9 cellular contexts compared by ENCODE assay signal in the genomic region with DNA sequence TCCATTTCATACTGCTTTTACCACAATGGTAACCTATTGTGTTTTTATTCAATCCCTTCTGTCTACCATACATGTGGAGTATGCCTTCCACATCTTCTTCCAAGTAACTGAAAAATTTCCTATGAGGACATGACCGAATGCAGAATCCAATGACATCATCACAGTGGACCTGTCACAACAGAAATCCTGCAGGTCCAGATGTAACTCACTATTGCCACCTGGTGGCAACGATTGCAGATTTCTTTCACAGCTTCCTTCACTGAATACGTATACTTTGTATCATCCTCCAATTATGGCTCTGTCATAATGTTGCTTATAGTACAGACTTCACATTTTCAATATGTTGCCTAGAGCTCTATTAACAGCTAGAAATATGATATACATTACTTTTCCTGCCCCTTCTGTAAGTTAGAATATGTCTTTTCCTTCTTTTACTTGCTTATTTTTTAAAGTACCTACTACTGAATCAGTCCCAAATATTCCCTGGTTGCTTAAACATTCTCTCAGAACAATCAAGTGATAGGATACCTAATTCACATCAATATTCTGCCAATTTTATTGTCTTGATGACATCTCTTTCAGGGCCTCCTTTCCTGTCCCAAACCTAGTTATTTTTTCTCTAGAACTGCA. TPM values are rescaled to one million over a fixed set of nuclear protein-coding genes. Genes with fewer than 3 reads are reported as not detected.
A peak's percentile ranks its signal among the peaks of the same experiment; 100 is the strongest.
DNase-seq lines count a peak whose midpoint lies in the region; ATAC-seq and TF ChIP-seq lines count a peak whose summit lies in the region.
"Had no signal": no experiment of that assay in that cellular context is flagged by ENCODE, and none has a peak within 500 bp of the region (broad histone marks: within the 10 kb centered on the region; RNA-seq: fewer than 3 reads in every experiment).

No MANE protein-coding gene starts in this region.

- H3K36me3 ChIP-seq in CD8-positive, alpha-beta T cell (ENCODE audit: insufficient read depth, low read length): no peaks in the 10 kb centered on the region

- no peaks in the 10 kb centered on the region for H3K4me1 ChIP-seq in CD8-positive, alpha-beta T cell (ENCODE audit: insufficient read depth, low read length)

- H3K9me3 ChIP-seq in CD8-positive, alpha-beta T cell (ENCODE audit: low read length): no peaks in the 10 kb centered on the region

- intact Hi-C loops in CD8-positive, alpha-beta T cell (cut with DNase I, micrococcal nuclease): no loop called here

- no peaks in the 10 kb centered on the region for H3K4me1 Mint-ChIP-seq in activated CD4-positive, alpha-beta memory T cell treated with anti-CD3 and anti-CD28 coated beads, Interleukin-2, amount 10 ng/mL, durations not matched to agents 7 days and 5 days
- H3K4me1 Mint-ChIP-seq in CD8-positive, alpha-beta T cell (ENCODE audit: low read depth): no peaks in the 10 kb centered on the region

- H3K4me3 ChIP-seq in fibroblast of villous mesenchyme (ENCODE audit: low read depth, low read length): no peak overlapping the region
- H3K4me3 ChIP-seq in CD8-positive, alpha-beta T cell (ENCODE audit: low read depth, low read length): no peak overlapping the region

- H3K27ac ChIP-seq in CD8-positive, alpha-beta T cell (ENCODE audit: low read depth, low read length): no peak overlapping the region

- DNase-seq in DMS153 treated with DMSO at 0.1 percent for 48 hours (lab: John Stamatoyannopoulos, UW; ENCODE audit: unreplicated experiment) (peak; percentile 58), NCI-H2171 treated with DMSO at 0.1 percent for 48 hours (lab: John Stamatoyannopoulos, UW) (peak; percentile 75), fibroblast of villous mesenchyme (ENCODE audit: low read depth) (peak; percentile 81), non-pigmented ciliary epithelial cell (ENCODE audit: low read depth) (peak; percentile 50)
- peak; percentile 42 for DNase-seq in activated CD4-positive, alpha-beta memory T cell treated with anti-CD3 and anti-CD28 coated beads, Interleukin-2, amount 10 ng/mL, durations not matched to agents 7 days and 5 days
- no peak for DNase-seq in CD8-positive, alpha-beta T cell

- no peak overlapping the region for H3K27ac Mint-ChIP-seq in activated CD4-positive, alpha-beta memory T cell treated with anti-CD3 and anti-CD28 coated beads, Interleukin-2, amount 10 ng/mL, durations not matched to agents 7 days and 5 days
- H3K27ac Mint-ChIP-seq in CD8-positive, alpha-beta T cell: no peak overlapping the region
- H3K27ac Mint-ChIP-seq: activated naive CD4-positive, alpha-beta T cell treated with anti-CD3 and anti-CD28 coated beads, Interleukin-2, amount 50 U/mL, for 72 hours had no signal

- H3K27me3 Mint-ChIP-seq in activated CD4-positive, alpha-beta memory T cell treated with anti-CD3 and anti-CD28 coated beads, Interleukin-2, amount 10 ng/mL, durations not matched to agents 7 days and 5 days: no peaks in the 10 kb centered on the region
- H3K27me3 Mint-ChIP-seq in CD8-positive, alpha-beta T cell (ENCODE audit: low read depth): no peaks in the 10 kb centered on the region

- H3K36me3 Mint-ChIP-seq in activated CD4-positive, alpha-beta memory T cell treated with anti-CD3 and anti-CD28 coated beads, Interleukin-2, amount 10 ng/mL, durations not matched to agents 7 days and 5 days (ENCODE audit: low read depth): no peaks in the 10 kb centered on the region
- H3K36me3 Mint-ChIP-seq in CD8-positive, alpha-beta T cell: no peaks in the 10 kb centered on the region
- H3K36me3 Mint-ChIP-seq: activated naive CD4-positive, alpha-beta T cell treated with anti-CD3 and anti-CD28 coated beads, Interleukin-2, amount 50 U/mL, for 72 hours had no signal

- ATAC-seq in GM19395 (IDR thresholded peaks at IDR 0.05; ENCODE audit: unreplicated experiment) (peak; percentile 99), HG03342 (IDR thresholded peaks at IDR 0.05; ENCODE audit: unreplicated experiment) (peak; percentile 100)
- no peak for ATAC-seq in CD8-positive, alpha-beta T cell

- no peak overlapping the region for H3K4me3 Mint-ChIP-seq in activated CD4-positive, alpha-beta memory T cell treated with anti-CD3 and anti-CD28 coated beads, Interleukin-2, amount 10 ng/mL, durations not matched to agents 7 days and 5 days
- no peak overlapping the region for H3K4me3 Mint-ChIP-seq in CD8-positive, alpha-beta T cell

- CTCF ChIA-PET in activated CD4-positive, alpha-beta memory T cell treated with anti-CD3 and anti-CD28 coated beads, Interleukin-2, amount 10 ng/mL, durations not matched to agents 7 days and 5 days (lab: Charles Lee): interaction anchor here (0.6 to 1.8 kb wide), 6 partner anchors 8 to 108 kb away, joined by 3 to 6 read pairs (median 5); no protein-coding TSS in a partner anchor
- CTCF ChIA-PET in CD8-positive, alpha-beta T cell (lab: Charles Lee): interaction anchor here (1.0 kb wide), 1 partner anchor 25 kb away, joined by 3 read pairs; no protein-coding TSS in a partner anchor

- TF ChIP-seq CTCF in fibroblast of villous mesenchyme (IDR thresholded peaks at IDR 0.05; ENCODE audit: insufficient read depth, low read depth, low read length): peak; percentile 83
- no peak for TF ChIP-seq CTCF in CD8-positive, alpha-beta T cell (IDR thresholded peaks at IDR 0.05)

- no peaks in the 10 kb centered on the region for H3K27me3 ChIP-seq in CD8-positive, alpha-beta T cell (ENCODE audit: insufficient read depth, low read length)

- H3K9me3 Mint-ChIP-seq in activated CD4-positive, alpha-beta memory T cell treated with anti-CD3 and anti-CD28 coated beads, Interleukin-2, amount 10 ng/mL, durations not matched to agents 7 days and 5 days: no peaks in the 10 kb centered on the region
- no peaks in the 10 kb centered on the region for H3K9me3 Mint-ChIP-seq in CD8-positive, alpha-beta T cell

- POLR2A ChIA-PET in activated CD4-positive, alpha-beta memory T cell treated with anti-CD3 and anti-CD28 coated beads, Interleukin-2, amount 10 ng/mL, durations not matched to agents 7 days and 5 days (lab: Charles Lee): no interaction called here
- POLR2A ChIA-PET in CD8-positive, alpha-beta T cell (lab: Charles Lee): no interaction called here

RNA-seq across cellular contexts. Expression of a gene that starts 45.4 kb away (rescaled TPM):
- not detected for total RNA-seq in activated CD4-positive, alpha-beta memory T cell treated with anti-CD3 and anti-CD28 coated beads, Interleukin-2, amount 10 ng/mL, durations not matched to agents 7 days and 5 days
- total RNA-seq in fibroblast of villous mesenchyme: not detected in 2 replicates
- total RNA-seq in CD8-positive, alpha-beta T cell: not detected
- total RNA-seq: activated naive CD4-positive, alpha-beta T cell treated with anti-CD3 and anti-CD28 coated beads, Interleukin-2, amount 50 U/mL, for 72 hours had no signal

Comparison
In these comparisons a context has a peak if more than half of its experiments do, and no peak if none do; other contexts are left out.
1. DNase-seq: peak in DMS153 treated with DMSO at 0.1 percent for 48 hours (single experiment), NCI-H2171 treated with DMSO at 0.1 percent for 48 hours (single experiment), activated CD4-positive, alpha-beta memory T cell treated with anti-CD3 and anti-CD28 coated beads, Interleukin-2, amount 10 ng/mL, durations not matched to agents 7 days and 5 days (single experiment), fibroblast of villous mesenchyme (single experiment) and non-pigmented ciliary epithelial cell (single experiment); none in CD8-positive, alpha-beta T cell (0 of 7).